In genomic region chr16:29719063-29719462, GRCh38 we compare ENCODE assay signal across 1 cellular context.
TF ChIP-seq lines count a peak whose summit lies in the region.

No MANE protein-coding gene starts in this region.

TF ChIP-seq in H1, 55 proteins besides CTCF, POLR2A, EP300 and RAD21:
- TF ChIP-seq NANOG (IDR thresholded peaks at IDR 0.05; ENCODE audit: insufficient read depth, low read depth, low read length, poor library complexity, severe bottlenecking) (no peak), BCL11A (IDR thresholded peaks at IDR 0.05; ENCODE audit: low read depth in 2 of 2, low read length in 2 of 2) (no peak), POLR2AphosphoS5 (IDR thresholded peaks at IDR 0.05; ENCODE audit: low read depth, low read length) (peak; percentile 36; the same call in 1 of the 2 replicates), POU5F1 (IDR thresholded peaks at IDR 0.05; ENCODE audit: low read depth, low read length) (0 out of 2 replicates have a peak, but pooled peaks have one; percentile 1), CEBPB (IDR thresholded peaks at IDR 0.05; ENCODE audit: low read depth, low read length) (no peak), BACH1 (IDR thresholded peaks at IDR 0.05; ENCODE audit: low read length) (no peak), SP1 (IDR thresholded peaks at IDR 0.05; ENCODE audit: low read depth, low read length) (peak; percentile 48; the same call in 1 of the 2 replicates), CREB1 (IDR thresholded peaks at IDR 0.05) (no peak), JUND (IDR thresholded peaks at IDR 0.05; ENCODE audit: low read length) (no peak), SRF (IDR thresholded peaks at IDR 0.05; ENCODE audit: low read depth, low read length) (no peak), MAX (IDR thresholded peaks at IDR 0.05) (peak; percentile 40; the same call in 1 of the 2 replicates)
